11 cellular contexts compared by ENCODE assay signal in genomic region chr3:69353492-69353891, GRCh38. TPM values are rescaled to one million over a fixed set of nuclear protein-coding genes. Genes with fewer than 3 reads are reported as not detected.
DNase-seq lines count a peak whose midpoint lies in the region; ATAC-seq and TF ChIP-seq lines count a peak whose summit lies in the region.
"Had no signal": no experiment of that assay in that cellular context is flagged by ENCODE, and none has a peak within 500 bp of the region (broad histone marks: within the 10 kb centered on the region; RNA-seq: fewer than 3 reads in every experiment).

No MANE protein-coding gene starts in this region.

- no peak overlapping the region for H3K27ac Mint-ChIP-seq in memory B cell

- H3K36me3 ChIP-seq in breast epithelium = no peaks in the 10 kb centered on the region
- H3K36me3 ChIP-seq: HAP-1 had no signal

- no peaks in the 10 kb centered on the region for H3K4me1 ChIP-seq in breast epithelium

- no peak for TF ChIP-seq POLR2A in breast epithelium (IDR thresholded peaks at IDR 0.05)

- H3K9me3 ChIP-seq in breast epithelium = no peaks in the 10 kb centered on the region
- H3K9me3 ChIP-seq: HAP-1 had no signal

- no peaks in the 10 kb centered on the region for H3K9me3 Mint-ChIP-seq in memory B cell

- peaks cover 5% of the 10 kb centered on the region for H3K4me1 Mint-ChIP-seq in memory B cell

- intact Hi-C loops in Right ventricle myocardium inferior (cut with DNase I) (no loop called here), cardiac septum (cut with DNase I) (loop anchor here (5.0 kb wide), 1 partner anchor 59 kb away; no protein-coding TSS in a partner anchor), breast epithelium (cut with DNase I; ENCODE audit: low total_unique reads) (no loop called here)

- H3K27ac ChIP-seq in breast epithelium = peak overlapping the region in 1 of 2 donors; percentile 25

- no peaks in the 10 kb centered on the region for H3K27me3 ChIP-seq in breast epithelium

- peaks cover 4% of the 10 kb centered on the region for H3K27me3 Mint-ChIP-seq in memory B cell

- no peak for TF ChIP-seq CTCF in breast epithelium (IDR thresholded peaks at IDR 0.05)

- peak overlapping the region; percentile 41 for H3K4me3 Mint-ChIP-seq in memory B cell

- H3K4me3 ChIP-seq in breast epithelium = peak overlapping the region; percentile 22 to 43 (median 32)
- H3K4me3 ChIP-seq: HAP-1 had no signal

- ATAC-seq in Right ventricle myocardium inferior (peak; percentile 34), memory B cell (ENCODE audit: low read depth) (no peak), GM18870 (IDR thresholded peaks at IDR 0.05; ENCODE audit: unreplicated experiment) (no peak), HG02884 (IDR thresholded peaks at IDR 0.05; ENCODE audit: unreplicated experiment) (no peak), HG02973 (IDR thresholded peaks at IDR 0.05; ENCODE audit: unreplicated experiment) (no peak)

- no peaks in the 10 kb centered on the region for H3K36me3 Mint-ChIP-seq in memory B cell

- DNase-seq in Right ventricle myocardium inferior (ENCODE audit: missing footprints) = peak; percentile 86
- no peak for DNase-seq in cardiac septum (ENCODE audit: low spot score)
- no peak for DNase-seq in breast epithelium (ENCODE audit: low spot score in 2 of 2)
- no peak for DNase-seq in memory B cell (ENCODE audit: low spot score in 2 of 2)
- DNase-seq in central memory CD4-positive, alpha-beta T cell = no peak
- DNase-seq: NCI-H524, T-helper 9 cell had no signal

RNA-seq across cellular contexts. Expression of gene FRMD4B, which starts 32.4 kb away (rescaled TPM):
- total RNA-seq in Right ventricle myocardium inferior (16.0 TPM), cardiac septum (10.8 TPM), breast epithelium (10 to 100 TPM; 31.1 to 49.5 (median 35.0) TPM)
